Comparison of ENCODE assay signal across 1 cellular context in genomic region chr7:67100956-67101361, GRCh38.
TF ChIP-seq lines count a peak whose summit lies in the region.

No MANE protein-coding gene starts in this region.

TF ChIP-seq in K562, 482 proteins besides CTCF, POLR2A, EP300 and RAD21 (continued from another document):
- TF ChIP-seq, protein P1, sequence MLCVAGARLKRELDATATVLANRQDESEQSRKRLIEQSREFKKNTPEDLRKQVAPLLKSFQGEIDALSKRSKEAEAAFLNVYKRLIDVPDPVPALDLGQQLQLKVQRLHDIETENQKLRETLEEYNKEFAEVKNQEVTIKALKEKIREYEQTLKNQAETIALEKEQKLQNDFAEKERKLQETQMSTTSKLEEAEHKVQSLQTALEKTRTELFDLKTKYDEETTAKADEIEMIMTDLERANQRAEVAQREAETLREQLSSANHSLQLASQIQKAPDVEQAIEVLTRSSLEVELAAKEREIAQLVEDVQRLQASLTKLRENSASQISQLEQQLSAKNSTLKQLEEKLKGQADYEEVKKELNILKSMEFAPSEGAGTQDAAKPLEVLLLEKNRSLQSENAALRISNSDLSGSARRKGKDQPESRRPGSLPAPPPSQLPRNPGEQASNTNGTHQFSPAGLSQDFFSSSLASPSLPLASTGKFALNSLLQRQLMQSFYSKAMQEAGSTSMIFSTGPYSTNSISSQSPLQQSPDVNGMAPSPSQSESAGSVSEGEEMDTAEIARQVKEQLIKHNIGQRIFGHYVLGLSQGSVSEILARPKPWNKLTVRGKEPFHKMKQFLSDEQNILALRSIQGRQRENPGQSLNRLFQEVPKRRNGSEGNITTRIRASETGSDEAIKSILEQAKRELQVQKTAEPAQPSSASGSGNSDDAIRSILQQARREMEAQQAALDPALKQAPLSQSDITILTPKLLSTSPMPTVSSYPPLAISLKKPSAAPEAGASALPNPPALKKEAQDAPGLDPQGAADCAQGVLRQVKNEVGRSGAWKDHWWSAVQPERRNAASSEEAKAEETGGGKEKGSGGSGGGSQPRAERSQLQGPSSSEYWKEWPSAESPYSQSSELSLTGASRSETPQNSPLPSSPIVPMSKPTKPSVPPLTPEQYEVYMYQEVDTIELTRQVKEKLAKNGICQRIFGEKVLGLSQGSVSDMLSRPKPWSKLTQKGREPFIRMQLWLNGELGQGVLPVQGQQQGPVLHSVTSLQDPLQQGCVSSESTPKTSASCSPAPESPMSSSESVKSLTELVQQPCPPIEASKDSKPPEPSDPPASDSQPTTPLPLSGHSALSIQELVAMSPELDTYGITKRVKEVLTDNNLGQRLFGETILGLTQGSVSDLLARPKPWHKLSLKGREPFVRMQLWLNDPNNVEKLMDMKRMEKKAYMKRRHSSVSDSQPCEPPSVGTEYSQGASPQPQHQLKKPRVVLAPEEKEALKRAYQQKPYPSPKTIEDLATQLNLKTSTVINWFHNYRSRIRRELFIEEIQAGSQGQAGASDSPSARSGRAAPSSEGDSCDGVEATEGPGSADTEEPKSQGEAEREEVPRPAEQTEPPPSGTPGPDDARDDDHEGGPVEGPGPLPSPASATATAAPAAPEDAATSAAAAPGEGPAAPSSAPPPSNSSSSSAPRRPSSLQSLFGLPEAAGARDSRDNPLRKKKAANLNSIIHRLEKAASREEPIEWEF (CRISPR knock-in tag; IDR thresholded peaks at IDR 0.05) = no peak
- no peak for TF ChIP-seq MBD1 (CRISPR knock-in tag; IDR thresholded peaks at IDR 0.05)
- TF ChIP-seq TOE1 (IDR thresholded peaks at IDR 0.05; ENCODE audit: borderline replicate concordance) = no peak
- no peak for TF ChIP-seq TOE1 (CRISPR knock-in tag; IDR thresholded peaks at IDR 0.05; ENCODE audit: borderline replicate concordance, low read depth)
- TF ChIP-seq HMBOX1 (IDR thresholded peaks at IDR 0.05) = peak; percentile 72
- no peak for TF ChIP-seq RB1 (IDR thresholded peaks at IDR 0.05; ENCODE audit: low read depth)
- no peak for TF ChIP-seq RBM17 (IDR thresholded peaks at IDR 0.05; ENCODE audit: borderline replicate concordance, low read depth, low read length)
- no peak for TF ChIP-seq MED1 (CRISPR knock-in tag; IDR thresholded peaks at IDR 0.05; ENCODE audit: borderline replicate concordance)
- TF ChIP-seq CCAR2 (IDR thresholded peaks at IDR 0.05; ENCODE audit: low read depth, low read length) = no peak
- no peak for TF ChIP-seq SRSF3 (IDR thresholded peaks at IDR 0.05; ENCODE audit: insufficient read depth, low read length)
- 0 out of 2 replicates have a peak, but pooled peaks have one; percentile 18 for TF ChIP-seq MBD2 (IDR thresholded peaks at IDR 0.05; ENCODE audit: borderline replicate concordance, low read depth)
- TF ChIP-seq ZEB2 (IDR thresholded peaks at IDR 0.05) = peak; percentile 70
- TF ChIP-seq BCOR (IDR thresholded peaks at IDR 0.05) = no peak
- TF ChIP-seq STAG1 (CRISPR knock-in tag; IDR thresholded peaks at IDR 0.05; ENCODE audit: borderline replicate concordance) = no peak
- TF ChIP-seq ARNT (IDR thresholded peaks at IDR 0.05) = 0 out of 4 replicates have a peak, but pooled peaks of 1 of the 2 experiments have one; percentile 26
- no peak for TF ChIP-seq E2F1 (CRISPR knock-in tag; IDR thresholded peaks at IDR 0.05)
- TF ChIP-seq BCLAF1 (IDR thresholded peaks at IDR 0.05; ENCODE audit: borderline replicate concordance in 1 of 2, control insufficient read depth in 1 of 2, low read depth in 2 of 2, low read length in 1 of 2) = no peak
- TF ChIP-seq CBFA2T2 (conservative IDR thresholded peaks at IDR 0.05) = peak; percentile 82
- no peak for TF ChIP-seq FOXA1 (IDR thresholded peaks at IDR 0.05; ENCODE audit: borderline replicate concordance)
- TF ChIP-seq ZNF280A (IDR thresholded peaks at IDR 0.05; ENCODE audit: low read depth, partially characterized antibody) = no peak
- TF ChIP-seq TFAP4 (CRISPR knock-in tag; IDR thresholded peaks at IDR 0.05; ENCODE audit: borderline replicate concordance) = no peak
- TF ChIP-seq JUN (IDR thresholded peaks at IDR 0.05; ENCODE audit: borderline replicate concordance, low read depth, low read length) = no peak
- TF ChIP-seq JUN (CRISPR knock-in tag; IDR thresholded peaks at IDR 0.05; ENCODE audit: borderline replicate concordance) = no peak
- TF ChIP-seq ZNF75A (CRISPR knock-in tag; IDR thresholded peaks at IDR 0.05) = no peak
- TF ChIP-seq SRF (CRISPR knock-in tag; IDR thresholded peaks at IDR 0.05) = peak in 1 of 2 experiments; percentile 38; a peak in 1 of 4 replicates
- no peak for TF ChIP-seq GTF3C2 (IDR thresholded peaks at IDR 0.05; ENCODE audit: borderline replicate concordance, extremely low read depth, insufficient read length)
- TF ChIP-seq PCBP2 (IDR thresholded peaks at IDR 0.05; ENCODE audit: low read depth, low read length, poor library complexity, severe bottlenecking) = no peak
- no peak for TF ChIP-seq CCNT2 (IDR thresholded peaks at IDR 0.05; ENCODE audit: borderline replicate concordance, extremely low read depth, insufficient read length, low read depth, low read length)
- 0 out of 2 replicates have a peak, but pooled peaks have one; percentile 45 for TF ChIP-seq ZBTB2 (IDR thresholded peaks at IDR 0.05)
- TF ChIP-seq ZFP36 (IDR thresholded peaks at IDR 0.05; ENCODE audit: low read depth, low read length, partially characterized antibody) = no peak
- TF ChIP-seq SMARCE1 (IDR thresholded peaks at IDR 0.05) = peak; percentile 66
